8 cellular contexts compared by ENCODE assay signal in genomic region chr17:69326302-69327059, GRCh38. TPM values are rescaled to one million over a fixed set of nuclear protein-coding genes. Genes with fewer than 3 reads are reported as not detected.
DNase-seq lines count a peak whose midpoint lies in the region; ATAC-seq and TF ChIP-seq lines count a peak whose summit lies in the region.

No MANE protein-coding gene starts in this region.

- peak overlapping the region; percentile 80 for H3K27ac ChIP-seq in BLaER1
- H3K27ac ChIP-seq in cardiac muscle cell: no peak overlapping the region

- H3K4me2 ChIP-seq in BLaER1: peak overlapping the region; percentile 97

- H4K20me1 ChIP-seq in BLaER1: no peaks in the 10 kb centered on the region

- DNase-seq in activated T-helper 9 cell treated with anti-CD3 and anti-CD28 coated beads, Interleukin-2, amount 50 U/mL, for 16 hours (ENCODE audit: low read depth): peak; percentile 0
- DNase-seq in cardiac muscle cell (ENCODE audit: low read depth in 1 of 2, low spot score in 1 of 2) (peak; percentile 21 to 39), pons (ENCODE audit: low spot score) (peak; percentile 40), islet precursor cell (no peak), NCI-H774 (lab: John Stamatoyannopoulos, UW) (no peak)

- no peak for TF ChIP-seq CTCF in cardiac muscle cell (IDR thresholded peaks at IDR 0.05; ENCODE audit: low read depth, low read length)

- H3K27me3 ChIP-seq in BLaER1 (peaks cover 13% of the 10 kb centered on the region), cardiac muscle cell (peaks cover 24% of the 10 kb centered on the region)

- H3K4me1 ChIP-seq in BLaER1: peaks cover 18% of the 10 kb centered on the region
- H3K4me1 ChIP-seq in cardiac muscle cell (ENCODE audit: low read depth): peaks cover 6% of the 10 kb centered on the region

- H3K36me3 ChIP-seq in BLaER1 (no peaks in the 10 kb centered on the region), cardiac muscle cell (no peaks in the 10 kb centered on the region)

- H3K4me3 ChIP-seq in BLaER1 (peak overlapping the region; percentile 94), cardiac muscle cell (peak overlapping the region; percentile 38)

- ATAC-seq in GM18868 (IDR thresholded peaks at IDR 0.05; ENCODE audit: unreplicated experiment) (peak; percentile 0), HG03575 (IDR thresholded peaks at IDR 0.05; ENCODE audit: extremely low read depth, insufficient number of reproducible peaks, low FRiP score, unreplicated experiment) (peak; percentile 0)

- H3K9me3 ChIP-seq in BLaER1 (no peaks in the 10 kb centered on the region), cardiac muscle cell (ENCODE audit: low read depth) (no peaks in the 10 kb centered on the region)

- H3K9ac ChIP-seq in BLaER1: peak overlapping the region; percentile 83

RNA-seq across cellular contexts. Expression of gene ABCA5, which starts 0.5 kb away (rescaled TPM):
- 3.0 and 10.2 TPM in 2 replicates for total RNA-seq in cardiac muscle cell
- 4.5 and 11.8 TPM in 2 replicates for polyA plus RNA-seq in cardiac muscle cell

Comparison
In these comparisons a context has a peak if more than half of its experiments do, and no peak if none do; other contexts are left out.
1. DNase-seq: peak in activated T-helper 9 cell treated with anti-CD3 and anti-CD28 coated beads, Interleukin-2, amount 50 U/mL, for 16 hours (single experiment), cardiac muscle cell (2 of 2) and pons (single experiment); none in islet precursor cell (single experiment) and NCI-H774 (single experiment).